In genomic region chr15:77584201-77584600, GRCh38 we compare ENCODE assay signal across 10 cellular contexts. TPM values are rescaled to one million over a fixed set of nuclear protein-coding genes. Genes with fewer than 3 reads are reported as not detected.
DNase-seq lines count a peak whose midpoint lies in the region; ATAC-seq and TF ChIP-seq lines count a peak whose summit lies in the region.
"Had no signal": no experiment of that assay in that cellular context is flagged by ENCODE, and none has a peak within 500 bp of the region (broad histone marks: within the 10 kb centered on the region; RNA-seq: fewer than 3 reads in every experiment).

No MANE protein-coding gene starts in this region.

- H3K36me3 Mint-ChIP-seq in neural crest cell (ENCODE audit: low read depth): no peaks in the 10 kb centered on the region
- H3K36me3 Mint-ChIP-seq: stimulated activated effector memory CD8-positive, alpha-beta T cell treated with anti-CD3 and anti-CD28 coated beads, Interleukin-12 subunit alpha, Interleukin-12 subunit beta, amount 100 ng/mL, for 72 hours had no signal

- ATAC-seq in stimulated activated naive CD8-positive, alpha-beta T cell treated with anti-CD3 and anti-CD28 coated beads, Interleukin-15, amount 100 ng/mL, for 72 hours: no peak
- ATAC-seq: body of pancreas; stimulated activated effector memory CD8-positive, alpha-beta T cell treated with anti-CD3 and anti-CD28 coated beads, Interleukin-12 subunit alpha, Interleukin-12 subunit beta, amount 100 ng/mL, for 72 hours had no signal

- H3K4me3 Mint-ChIP-seq in neural crest cell: no peak overlapping the region
- H3K4me3 Mint-ChIP-seq in stimulated activated naive CD8-positive, alpha-beta T cell treated with anti-CD3 and anti-CD28 coated beads, Interleukin-15, amount 100 ng/mL, for 72 hours: no peak overlapping the region
- H3K4me3 Mint-ChIP-seq: stimulated activated effector memory CD8-positive, alpha-beta T cell treated with anti-CD3 and anti-CD28 coated beads, Interleukin-12 subunit alpha, Interleukin-12 subunit beta, amount 100 ng/mL, for 72 hours had no signal

- H3K27ac Mint-ChIP-seq in neural crest cell (ENCODE audit: unreplicated experiment): peak overlapping the region; percentile 67
- no peak overlapping the region for H3K27ac Mint-ChIP-seq in stimulated activated naive CD8-positive, alpha-beta T cell treated with anti-CD3 and anti-CD28 coated beads, Interleukin-15, amount 100 ng/mL, for 72 hours
- H3K27ac Mint-ChIP-seq: stimulated activated effector memory CD8-positive, alpha-beta T cell treated with anti-CD3 and anti-CD28 coated beads, Interleukin-12 subunit alpha, Interleukin-12 subunit beta, amount 100 ng/mL, for 72 hours had no signal

- H3K27me3 Mint-ChIP-seq in neural crest cell (ENCODE audit: low read depth): no peaks in the 10 kb centered on the region
- H3K27me3 Mint-ChIP-seq in stimulated activated naive CD8-positive, alpha-beta T cell treated with anti-CD3 and anti-CD28 coated beads, Interleukin-15, amount 100 ng/mL, for 72 hours: no peaks in the 10 kb centered on the region

- no peak for TF ChIP-seq EP300 in Ishikawa (IDR thresholded peaks at IDR 0.05; ENCODE audit: borderline replicate concordance)

- peaks cover 17% of the 10 kb centered on the region for H3K4me1 Mint-ChIP-seq in neural crest cell
- no peaks in the 10 kb centered on the region for H3K4me1 Mint-ChIP-seq in stimulated activated naive CD8-positive, alpha-beta T cell treated with anti-CD3 and anti-CD28 coated beads, Interleukin-15, amount 100 ng/mL, for 72 hours
- H3K4me1 Mint-ChIP-seq: stimulated activated effector memory CD8-positive, alpha-beta T cell treated with anti-CD3 and anti-CD28 coated beads, Interleukin-12 subunit alpha, Interleukin-12 subunit beta, amount 100 ng/mL, for 72 hours had no signal

- TF ChIP-seq CTCF in neural crest cell (conservative IDR thresholded peaks at IDR 0.05): peak; percentile 49

- DNase-seq in NCI-H82 (lab: John Stamatoyannopoulos, UW) (peak; percentile 71), NCI-H82 treated with DMSO at 0.1 percent for 48 hours (lab: John Stamatoyannopoulos, UW; ENCODE audit: unreplicated experiment) (no peak), UCSD-AML1 (lab: John Stamatoyannopoulos, UW; ENCODE audit: unreplicated experiment) (peak; percentile 44), neural crest cell (ENCODE audit: low read depth, low spot score) (no peak), activated gamma-delta T cell treated with Interleukin-2 at 50 U/mL for 16 hours (no peak)
- no peak for DNase-seq in stimulated activated naive CD8-positive, alpha-beta T cell treated with anti-CD3 and anti-CD28 coated beads, Interleukin-15, amount 100 ng/mL, for 72 hours
- DNase-seq in activated CD8-positive, alpha-beta memory T cell treated with anti-CD3 and anti-CD28 coated beads for 24 hours: no peak
- DNase-seq: body of pancreas had no signal

- TF ChIP-seq RAD21 in Ishikawa (IDR thresholded peaks at IDR 0.05; ENCODE audit: low read depth): peak; percentile 14; the same call in 1 of the 2 replicates

- no peaks in the 10 kb centered on the region for H3K9me3 Mint-ChIP-seq in neural crest cell
- no peaks in the 10 kb centered on the region for H3K9me3 Mint-ChIP-seq in stimulated activated naive CD8-positive, alpha-beta T cell treated with anti-CD3 and anti-CD28 coated beads, Interleukin-15, amount 100 ng/mL, for 72 hours
- H3K9me3 Mint-ChIP-seq: stimulated activated effector memory CD8-positive, alpha-beta T cell treated with anti-CD3 and anti-CD28 coated beads, Interleukin-12 subunit alpha, Interleukin-12 subunit beta, amount 100 ng/mL, for 72 hours had no signal

TF ChIP-seq in Ishikawa, 13 proteins besides CTCF, POLR2A, EP300 and RAD21:
- no peak for TF ChIP-seq CREB1 (IDR thresholded peaks at IDR 0.05; ENCODE audit: low read depth)
- TF ChIP-seq MAX (IDR thresholded peaks at IDR 0.05): no peak
- TF ChIP-seq TEAD4 (IDR thresholded peaks at IDR 0.05): no peak
- TF ChIP-seq TCF12 (IDR thresholded peaks at IDR 0.05; ENCODE audit: low read depth): no peak
- no peak for TF ChIP-seq EGR1 (IDR thresholded peaks at IDR 0.05)
- no peak for TF ChIP-seq NFIC (IDR thresholded peaks at IDR 0.05)
- no peak for TF ChIP-seq USF1 (IDR thresholded peaks at IDR 0.05)
- TF ChIP-seq ZBTB7A (IDR thresholded peaks at IDR 0.05; ENCODE audit: low read depth): no peak

RNA-seq across cellular contexts. Expression of gene LINGO1, which starts 48.5 kb away (rescaled TPM):
- total RNA-seq in neural crest cell: 31.0 and 36.8 TPM in 2 replicates

Comparison
In these comparisons a context has a peak if more than half of its experiments do, and no peak if none do; other contexts are left out.
1. DNase-seq: peak in NCI-H82 (single experiment) and UCSD-AML1 (single experiment); none in NCI-H82 treated with DMSO at 0.1 percent for 48 hours (single experiment), neural crest cell (single experiment), stimulated activated naive CD8-positive, alpha-beta T cell treated with anti-CD3 and anti-CD28 coated beads, Interleukin-15, amount 100 ng/mL, for 72 hours (0 of 2), activated gamma-delta T cell treated with Interleukin-2 at 50 U/mL for 16 hours (single experiment) and activated CD8-positive, alpha-beta memory T cell treated with anti-CD3 and anti-CD28 coated beads for 24 hours (single experiment).